In the genomic region with DNA sequence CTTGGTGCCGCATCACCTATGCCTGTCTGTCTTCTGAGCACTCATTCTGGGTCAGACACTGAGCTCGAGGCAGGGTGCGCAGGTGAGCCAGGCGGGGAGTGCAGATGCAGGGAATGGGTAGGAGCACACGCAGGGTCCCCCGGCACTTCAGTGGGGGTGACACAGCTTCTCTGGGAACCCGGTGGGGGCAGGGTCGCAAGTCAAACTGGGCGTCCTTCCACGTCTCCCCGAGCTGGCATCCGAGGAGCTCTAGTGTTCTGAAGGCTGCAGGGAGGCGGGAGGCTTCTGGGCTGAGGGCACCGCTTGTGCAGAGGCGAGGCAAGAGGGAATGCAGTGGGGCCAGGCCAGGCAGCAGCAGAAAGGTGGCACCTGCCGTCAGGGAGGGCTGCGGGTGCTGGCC, we compare ENCODE assay signal across 1 cellular context.
TF ChIP-seq lines count a peak whose summit lies in the region.

No MANE protein-coding gene starts in this region.

TF ChIP-seq in HepG2, 621 proteins besides CTCF, POLR2A, EP300 and RAD21 (continued from another document):
- TF ChIP-seq ELF4 (CRISPR knock-in tag; IDR thresholded peaks at IDR 0.05; ENCODE audit: borderline replicate concordance): no peak
- TF ChIP-seq, protein P1, sequence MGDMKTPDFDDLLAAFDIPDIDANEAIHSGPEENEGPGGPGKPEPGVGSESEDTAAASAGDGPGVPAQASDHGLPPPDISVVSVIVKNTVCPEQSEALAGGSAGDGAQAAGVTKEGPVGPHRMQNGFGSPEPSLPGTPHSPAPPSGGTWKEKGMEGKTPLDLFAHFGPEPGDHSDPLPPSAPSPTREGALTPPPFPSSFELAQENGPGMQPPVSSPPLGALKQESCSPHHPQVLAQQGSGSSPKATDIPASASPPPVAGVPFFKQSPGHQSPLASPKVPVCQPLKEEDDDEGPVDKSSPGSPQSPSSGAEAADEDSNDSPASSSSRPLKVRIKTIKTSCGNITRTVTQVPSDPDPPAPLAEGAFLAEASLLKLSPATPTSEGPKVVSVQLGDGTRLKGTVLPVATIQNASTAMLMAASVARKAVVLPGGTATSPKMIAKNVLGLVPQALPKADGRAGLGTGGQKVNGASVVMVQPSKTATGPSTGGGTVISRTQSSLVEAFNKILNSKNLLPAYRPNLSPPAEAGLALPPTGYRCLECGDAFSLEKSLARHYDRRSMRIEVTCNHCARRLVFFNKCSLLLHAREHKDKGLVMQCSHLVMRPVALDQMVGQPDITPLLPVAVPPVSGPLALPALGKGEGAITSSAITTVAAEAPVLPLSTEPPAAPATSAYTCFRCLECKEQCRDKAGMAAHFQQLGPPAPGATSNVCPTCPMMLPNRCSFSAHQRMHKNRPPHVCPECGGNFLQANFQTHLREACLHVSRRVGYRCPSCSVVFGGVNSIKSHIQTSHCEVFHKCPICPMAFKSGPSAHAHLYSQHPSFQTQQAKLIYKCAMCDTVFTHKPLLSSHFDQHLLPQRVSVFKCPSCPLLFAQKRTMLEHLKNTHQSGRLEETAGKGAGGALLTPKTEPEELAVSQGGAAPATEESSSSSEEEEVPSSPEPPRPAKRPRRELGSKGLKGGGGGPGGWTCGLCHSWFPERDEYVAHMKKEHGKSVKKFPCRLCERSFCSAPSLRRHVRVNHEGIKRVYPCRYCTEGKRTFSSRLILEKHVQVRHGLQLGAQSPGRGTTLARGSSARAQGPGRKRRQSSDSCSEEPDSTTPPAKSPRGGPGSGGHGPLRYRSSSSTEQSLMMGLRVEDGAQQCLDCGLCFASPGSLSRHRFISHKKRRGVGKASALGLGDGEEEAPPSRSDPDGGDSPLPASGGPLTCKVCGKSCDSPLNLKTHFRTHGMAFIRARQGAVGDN (CRISPR knock-in tag; IDR thresholded peaks at IDR 0.05): peak; percentile 23; the same call in 1 of the 2 replicates
